ENCODE assay signal across 26 cellular contexts in the genomic region with DNA sequence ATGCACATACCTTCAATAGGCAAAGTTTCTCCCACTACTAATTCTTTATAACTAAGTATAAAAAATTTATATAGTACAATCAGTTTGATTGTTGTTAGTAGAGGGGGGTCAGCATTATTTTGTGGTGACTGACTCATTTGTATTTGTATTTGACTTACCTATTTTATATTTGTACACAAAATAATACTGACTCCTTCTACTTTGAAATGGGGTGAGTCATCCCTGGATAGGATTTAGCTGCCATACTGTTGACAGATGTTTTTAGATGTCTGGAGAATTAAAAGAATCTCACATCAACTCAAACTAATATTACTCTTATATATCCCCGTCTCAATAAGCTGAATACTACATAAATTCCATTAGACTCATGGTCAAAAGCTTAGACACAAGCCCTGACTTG.
A peak's percentile ranks its signal among the peaks of the same experiment; 100 is the strongest.
DNase-seq lines count a peak whose midpoint lies in the region; ATAC-seq and TF ChIP-seq lines count a peak whose summit lies in the region.
"Had no signal": no experiment of that assay in that cellular context is flagged by ENCODE, and none has a peak within 500 bp of the region (broad histone marks: within the 10 kb centered on the region; RNA-seq: fewer than 3 reads in every experiment).

No MANE protein-coding gene starts in this region.

- peaks cover 5% of the 10 kb centered on the region for H3K9me3 Mint-ChIP-seq in natural killer cell treated with Interleukin-12 subunit alpha and Interleukin-12 subunit beta and Interleukin-15 and Interleukin-18, amount 100 ng/mL, for 72 hours
- H3K9me3 Mint-ChIP-seq in glutamatergic neuron (ENCODE audit: unreplicated experiment) = no peaks in the 10 kb centered on the region

- peak; percentile 12 for DNase-seq in A172 (ENCODE audit: low spot score)
- peak; percentile 80 for DNase-seq in LHCN-M2 (ENCODE audit: low read depth)
- DNase-seq in SJCRH30 = no peak
- DNase-seq in epithelial cell of prostate (ENCODE audit: low read depth, low spot score) = peak; percentile 31
- no peak for DNase-seq in natural killer cell treated with Interleukin-12 subunit alpha and Interleukin-12 subunit beta and Interleukin-15 and Interleukin-18, amount 100 ng/mL, for 72 hours (ENCODE audit: low spot score)
- no peak for DNase-seq in glutamatergic neuron
- no peak for DNase-seq in D341Med (ENCODE audit: low spot score)
- DNase-seq: 8988T; CD4-positive, CD25-positive, alpha-beta regulatory T cell; DND-41; GM23248; H7; Karpas-422; MV-4-11; NCI-H1105 treated with DMSO at 0.1 percent for 48 hours; NCI-H146; NCI-H1930; NCI-H2107; NCI-H446; NCI-H524 treated with DMSO at 0.1 percent for 48 hours; SIG-M5; SK-N-SH had no signal

- no peak overlapping the region for H3K4me3 Mint-ChIP-seq in natural killer cell treated with Interleukin-12 subunit alpha and Interleukin-12 subunit beta and Interleukin-15 and Interleukin-18, amount 100 ng/mL, for 72 hours
- no peak overlapping the region for H3K4me3 Mint-ChIP-seq in glutamatergic neuron (ENCODE audit: unreplicated experiment)
- H3K4me3 Mint-ChIP-seq: CD4-positive, CD25-positive, alpha-beta regulatory T cell had no signal

- no peaks in the 10 kb centered on the region for H3K36me3 Mint-ChIP-seq in natural killer cell treated with Interleukin-12 subunit alpha and Interleukin-12 subunit beta and Interleukin-15 and Interleukin-18, amount 100 ng/mL, for 72 hours
- H3K36me3 Mint-ChIP-seq in glutamatergic neuron (ENCODE audit: unreplicated experiment) = peaks cover 5% of the 10 kb centered on the region
- H3K36me3 Mint-ChIP-seq: CD4-positive, CD25-positive, alpha-beta regulatory T cell had no signal

- no peaks in the 10 kb centered on the region for H3K36me3 ChIP-seq in SJCRH30
- H3K36me3 ChIP-seq: BLaER1 had no signal

- no peak for ATAC-seq in HG03342 (IDR thresholded peaks at IDR 0.05; ENCODE audit: unreplicated experiment)
- ATAC-seq in natural killer cell treated with Interleukin-12 subunit alpha and Interleukin-12 subunit beta and Interleukin-15 and Interleukin-18, amount 100 ng/mL, for 72 hours = no peak
- ATAC-seq: HepG2, Panc1 had no signal

- H3K4me3 ChIP-seq in SJCRH30 = no peak overlapping the region
- H3K4me3 ChIP-seq: BLaER1, GM23248 had no signal

- H3K9me3 ChIP-seq in SJCRH30 (replicated peaks) = no peaks in the 10 kb centered on the region
- H3K9me3 ChIP-seq: BLaER1, SK-N-SH had no signal

- H3K27ac Mint-ChIP-seq in natural killer cell treated with Interleukin-12 subunit alpha and Interleukin-12 subunit beta and Interleukin-15 and Interleukin-18, amount 100 ng/mL, for 72 hours = no peak overlapping the region
- H3K27ac Mint-ChIP-seq in glutamatergic neuron (ENCODE audit: unreplicated experiment) = no peak overlapping the region
- H3K27ac Mint-ChIP-seq: CD4-positive, CD25-positive, alpha-beta regulatory T cell had no signal

- no peaks in the 10 kb centered on the region for H3K4me1 Mint-ChIP-seq in natural killer cell treated with Interleukin-12 subunit alpha and Interleukin-12 subunit beta and Interleukin-15 and Interleukin-18, amount 100 ng/mL, for 72 hours (ENCODE audit: low read depth in 2 of 2)
- no peaks in the 10 kb centered on the region for H3K4me1 Mint-ChIP-seq in glutamatergic neuron (ENCODE audit: low read depth, unreplicated experiment)
- H3K4me1 Mint-ChIP-seq: CD4-positive, CD25-positive, alpha-beta regulatory T cell had no signal

- no peak for TF ChIP-seq CTCF in glutamatergic neuron (IDR thresholded peaks at IDR 0.05; ENCODE audit: partially characterized antibody, unreplicated experiment)

- H3K4me1 ChIP-seq in SJCRH30 = peaks cover 13% of the 10 kb centered on the region
- H3K4me1 ChIP-seq: BLaER1 had no signal

- peak overlapping the region; percentile 53 for H3K27ac ChIP-seq in SJCRH30
- no peak overlapping the region for H3K27ac ChIP-seq in epithelial cell of prostate
- H3K27ac ChIP-seq: BLaER1, GM23248 had no signal

- no peaks in the 10 kb centered on the region for H3K27me3 Mint-ChIP-seq in natural killer cell treated with Interleukin-12 subunit alpha and Interleukin-12 subunit beta and Interleukin-15 and Interleukin-18, amount 100 ng/mL, for 72 hours
- no peaks in the 10 kb centered on the region for H3K27me3 Mint-ChIP-seq in glutamatergic neuron (ENCODE audit: unreplicated experiment)
- H3K27me3 Mint-ChIP-seq: CD4-positive, CD25-positive, alpha-beta regulatory T cell had no signal

- H3K27me3 ChIP-seq in SJCRH30 = no peaks in the 10 kb centered on the region
- H3K27me3 ChIP-seq: BLaER1 had no signal

Comparison
In these comparisons a context has a peak if more than half of its experiments do, and no peak if none do; other contexts are left out.
1. DNase-seq: peak in A172 (single experiment), LHCN-M2 (single experiment) and epithelial cell of prostate (single experiment); none in SJCRH30 (0 of 2), natural killer cell treated with Interleukin-12 subunit alpha and Interleukin-12 subunit beta and Interleukin-15 and Interleukin-18, amount 100 ng/mL, for 72 hours (single experiment), glutamatergic neuron (single experiment) and D341Med (single experiment).